31 cellular contexts compared by ENCODE assay signal in the genomic region with DNA sequence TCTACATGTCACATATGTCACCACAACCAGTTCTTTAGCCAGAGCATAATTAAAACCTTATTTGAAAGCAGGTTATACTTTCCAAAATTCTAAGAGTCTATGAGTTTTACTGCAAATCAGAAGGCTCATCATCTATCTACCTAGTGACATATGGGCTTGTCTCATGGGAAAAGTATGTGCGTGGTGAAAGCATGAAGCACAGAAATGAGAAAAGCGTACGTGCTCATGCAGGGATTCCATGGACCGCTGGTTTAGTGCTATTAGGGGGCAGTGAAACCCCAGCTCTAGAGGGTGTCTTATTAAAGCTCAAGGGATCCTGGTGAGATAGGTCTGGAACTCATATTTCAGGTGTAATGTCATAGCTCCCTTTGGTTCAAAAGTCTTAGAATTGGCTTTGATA. TPM values are rescaled to one million over a fixed set of nuclear protein-coding genes. Genes with fewer than 3 reads are reported as not detected.
"Had no signal": no experiment of that assay in that cellular context is flagged by ENCODE, and none has a peak within 500 bp of the region (broad histone marks: within the 10 kb centered on the region; RNA-seq: fewer than 3 reads in every experiment).

No MANE protein-coding gene starts in this region.

- H3K27ac ChIP-seq: esophagus squamous epithelium, ovary, psoas muscle, suprapubic skin, transverse colon had no signal

- H3K4me1 Mint-ChIP-seq: immature natural killer cell; memory B cell; stimulated activated naive CD8-positive, alpha-beta T cell treated with anti-CD3 and anti-CD28 coated beads, Interleukin-15, amount 100 ng/mL, for 72 hours had no signal

- H3K9me3 ChIP-seq: esophagus squamous epithelium, ovary, psoas muscle, suprapubic skin, transverse colon had no signal

- ATAC-seq: effector memory CD8-positive, alpha-beta T cell; left lobe of liver; naive thymus-derived CD8-positive, alpha-beta T cell; psoas muscle; stimulated activated naive CD8-positive, alpha-beta T cell treated with anti-CD3 and anti-CD28 coated beads, Interleukin-15, amount 100 ng/mL, for 72 hours had no signal

- H3K27me3 ChIP-seq: esophagus squamous epithelium, ovary, transverse colon had no signal

- DNase-seq: cortex of kidney; effector memory CD8-positive, alpha-beta T cell; erythroblast; esophagus squamous epithelium; foreskin melanocyte; hypothalamus; immature natural killer cell; islet precursor cell; kidney glomerular epithelial cell; midbrain; naive thymus-derived CD8-positive, alpha-beta T cell; nephron progenitor cell; occipital lobe; ovary; posterior cingulate gyrus; psoas muscle; right cardiac atrium; small intestine; stimulated activated CD4-positive, alpha-beta T cell treated with anti-CD3 and anti-CD28 coated beads, Interleukin-15, amount 100 ng/mL, for 24 hours; stimulated activated CD4-positive, alpha-beta T cell treated with anti-CD3 and anti-CD28 coated beads, Interleukin-4, amount 100 ng/mL, for 1 hour; stimulated activated CD8-positive, alpha-beta memory T cell treated with anti-CD3 and anti-CD28 coated beads, Interleukin-4, amount 100 ng/mL, for 48 hours; stimulated activated naive CD4-positive, alpha-beta T cell; stimulated activated naive CD8-positive, alpha-beta T cell treated with anti-CD3 and anti-CD28 coated beads, Interleukin-15, amount 100 ng/mL, for 72 hours; transverse colon had no signal

- H3K4me3 Mint-ChIP-seq: effector memory CD8-positive, alpha-beta T cell; immature natural killer cell; memory B cell; naive thymus-derived CD8-positive, alpha-beta T cell; nephron progenitor cell; stimulated activated naive CD8-positive, alpha-beta T cell treated with anti-CD3 and anti-CD28 coated beads, Interleukin-15, amount 100 ng/mL, for 72 hours had no signal

- H3K4me3 ChIP-seq: esophagus squamous epithelium, lung, ovary, psoas muscle, suprapubic skin, transverse colon had no signal

- H3K4me1 ChIP-seq: esophagus squamous epithelium, psoas muscle, suprapubic skin, transverse colon had no signal

- H3K27me3 Mint-ChIP-seq: stimulated activated naive CD8-positive, alpha-beta T cell treated with anti-CD3 and anti-CD28 coated beads, Interleukin-15, amount 100 ng/mL, for 72 hours had no signal

- H3K36me3 Mint-ChIP-seq: immature natural killer cell; memory B cell; naive thymus-derived CD8-positive, alpha-beta T cell had no signal

- H3K36me3 ChIP-seq: esophagus squamous epithelium, ovary, suprapubic skin, transverse colon had no signal

- H3K9me3 Mint-ChIP-seq: effector memory CD8-positive, alpha-beta T cell; immature natural killer cell; memory B cell; naive thymus-derived CD8-positive, alpha-beta T cell; nephron progenitor cell; stimulated activated naive CD8-positive, alpha-beta T cell treated with anti-CD3 and anti-CD28 coated beads, Interleukin-15, amount 100 ng/mL, for 72 hours had no signal

- H3K27ac Mint-ChIP-seq: effector memory CD8-positive, alpha-beta T cell; immature natural killer cell; memory B cell; naive thymus-derived CD8-positive, alpha-beta T cell; nephron progenitor cell; stimulated activated naive CD8-positive, alpha-beta T cell treated with anti-CD3 and anti-CD28 coated beads, Interleukin-15, amount 100 ng/mL, for 72 hours had no signal

RNA-seq across cellular contexts. Expression of a gene that starts 50.2 kb away (rescaled TPM):
- total RNA-seq: esophagus squamous epithelium; liver; myocyte; naive thymus-derived CD8-positive, alpha-beta T cell; renal cortical epithelial cell had no signal
- polyA plus RNA-seq: immature natural killer cell; lung; naive thymus-derived CD8-positive, alpha-beta T cell had no signal
